In the genomic region with DNA sequence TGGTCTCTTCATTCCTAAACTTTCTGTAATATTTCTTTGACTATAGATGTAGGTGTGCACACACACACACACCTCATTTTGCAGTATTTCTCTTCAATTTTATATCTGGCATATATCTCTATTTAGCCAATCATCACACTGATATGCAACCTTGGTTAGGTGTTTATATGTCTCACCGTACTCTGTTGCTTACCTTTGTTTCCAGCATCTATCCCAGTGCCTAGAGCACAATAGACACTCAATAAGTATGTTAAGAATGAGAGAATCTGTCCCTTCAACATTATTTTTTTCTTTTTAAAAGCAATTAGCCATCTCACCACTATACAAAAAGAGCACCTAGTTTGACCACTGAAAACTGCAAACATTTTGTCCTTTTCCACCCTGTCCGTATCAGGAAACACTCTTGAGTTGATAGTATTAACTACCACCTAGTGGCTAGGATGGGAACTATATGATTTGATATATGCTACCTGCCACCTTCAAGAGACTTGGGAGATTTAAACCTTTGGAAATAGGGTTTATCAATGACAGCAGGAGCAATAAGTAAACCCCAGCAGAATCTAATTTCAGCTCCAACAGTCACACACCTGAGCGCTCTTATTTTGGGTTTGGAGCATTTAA, we compare ENCODE assay signal across 8 cellular contexts. TPM values are rescaled to one million over a fixed set of nuclear protein-coding genes. Genes with fewer than 3 reads are reported as not detected.
DNase-seq lines count a peak whose midpoint lies in the region; ATAC-seq and TF ChIP-seq lines count a peak whose summit lies in the region.

No MANE protein-coding gene starts in this region.

- intact Hi-C loops in CD8-positive, alpha-beta T cell (cut with DNase I, micrococcal nuclease) = no loop called here

- no peak for ATAC-seq in CD8-positive, alpha-beta T cell
- ATAC-seq in GM18907 (IDR thresholded peaks at IDR 0.05; ENCODE audit: unreplicated experiment) (peak; percentile 58), HG03469 (IDR thresholded peaks at IDR 0.05; ENCODE audit: unreplicated experiment) (peak; percentile 54), WTC11 (peak; percentile 94)

- TF ChIP-seq RAD21 in liver (IDR thresholded peaks at IDR 0.05) = peak; percentile 68 to 76

- no peaks in the 10 kb centered on the region for H3K9me3 Mint-ChIP-seq in CD8-positive, alpha-beta T cell
- H3K9me3 Mint-ChIP-seq in WTC11 = no peaks in the 10 kb centered on the region

- CTCF ChIA-PET in CD8-positive, alpha-beta T cell (lab: Charles Lee) = no interaction called here
- CTCF ChIA-PET in WTC11 (lab: Charles Lee) = no interaction called here

- POLR2A ChIA-PET in CD8-positive, alpha-beta T cell (lab: Charles Lee) = no interaction called here
- POLR2A ChIA-PET in WTC11 (lab: Charles Lee) = no interaction called here

- no peak overlapping the region for H3K9ac ChIP-seq in liver (ENCODE audit: low read depth in 1 of 2, low read length in 2 of 2)

- no peaks in the 10 kb centered on the region for H3K4me1 Mint-ChIP-seq in CD8-positive, alpha-beta T cell (ENCODE audit: low read depth)
- H3K4me1 Mint-ChIP-seq in WTC11 = peaks cover 2% of the 10 kb centered on the region

- H3K27ac ChIP-seq in CD8-positive, alpha-beta T cell (ENCODE audit: low read depth, low read length) = no peak overlapping the region
- no peak overlapping the region for H3K27ac ChIP-seq in liver (ENCODE audit: low read depth in 1 of 2, low read length in 2 of 2)

- H3K9me3 ChIP-seq in CD8-positive, alpha-beta T cell (ENCODE audit: low read length) = no peaks in the 10 kb centered on the region
- no peaks in the 10 kb centered on the region for H3K9me3 ChIP-seq in liver (ENCODE audit: control insufficient read depth in 4 of 4, low read length in 3 of 4)

- no peaks in the 10 kb centered on the region for H3K36me3 ChIP-seq in CD8-positive, alpha-beta T cell (ENCODE audit: insufficient read depth, low read length)
- H3K36me3 ChIP-seq in liver (ENCODE audit: control insufficient read depth in 4 of 4, insufficient read depth in 3 of 4, low read depth in 1 of 4, low read length in 3 of 4) = peaks cover 0 to 2% (median 0%) of the 10 kb centered on the region in 4 donors

- no peaks in the 10 kb centered on the region for H3K36me3 Mint-ChIP-seq in CD8-positive, alpha-beta T cell
- no peaks in the 10 kb centered on the region for H3K36me3 Mint-ChIP-seq in WTC11

- H3K27me3 ChIP-seq in CD8-positive, alpha-beta T cell (ENCODE audit: insufficient read depth, low read length) = no peaks in the 10 kb centered on the region
- peaks cover 0 to 8% (median 2%) of the 10 kb centered on the region in 4 donors for H3K27me3 ChIP-seq in liver (ENCODE audit: control insufficient read depth in 4 of 4, insufficient read depth in 4 of 4, low read length in 3 of 4)

- TF ChIP-seq CTCF in CD8-positive, alpha-beta T cell (IDR thresholded peaks at IDR 0.05) = peak; percentile 15
- peak; percentile 20; the same call in 1 of the 2 replicates for TF ChIP-seq CTCF in WTC11 (IDR thresholded peaks at IDR 0.05)
- TF ChIP-seq CTCF in liver (IDR thresholded peaks at IDR 0.05; ENCODE audit: low read depth, low read length, missing input control) = peak; percentile 42

- H3K4me1 ChIP-seq in CD8-positive, alpha-beta T cell (ENCODE audit: insufficient read depth, low read length) = no peaks in the 10 kb centered on the region
- no peaks in the 10 kb centered on the region for H3K4me1 ChIP-seq in liver (ENCODE audit: control insufficient read depth in 4 of 4, insufficient read depth in 4 of 4, low read length in 3 of 4)

- no peak overlapping the region for H3K4me3 Mint-ChIP-seq in CD8-positive, alpha-beta T cell
- H3K4me3 Mint-ChIP-seq in WTC11 = no peak overlapping the region

- WGBS in liver = 53% methylated on average over 3 of the region's 3 CpGs

- H3K4me3 ChIP-seq in CD8-positive, alpha-beta T cell (ENCODE audit: low read depth, low read length) = no peak overlapping the region
- H3K4me3 ChIP-seq in liver (ENCODE audit: low read depth in 1 of 3, low read length in 3 of 3) = no peak overlapping the region

- DNase-seq in CD8-positive, alpha-beta T cell = no peak
- DNase-seq in WTC11 (ENCODE audit: low spot score) (no peak), MV-4-11 (lab: John Stamatoyannopoulos, UW) (no peak), GDM1 (lab: John Stamatoyannopoulos, UW) (no peak)
- DNase-seq in activated effector memory CD4-positive, alpha-beta T cell treated with anti-CD3 and anti-CD28 coated beads, Interleukin-2, amount 50 U/mL, for 16 hours = no peak

- H3K27me3 Mint-ChIP-seq in CD8-positive, alpha-beta T cell (ENCODE audit: low read depth) = no peaks in the 10 kb centered on the region
- H3K27me3 Mint-ChIP-seq in WTC11 (ENCODE audit: low read depth) = no peaks in the 10 kb centered on the region

- H3K27ac Mint-ChIP-seq in CD8-positive, alpha-beta T cell = no peak overlapping the region
- H3K27ac Mint-ChIP-seq in WTC11 = no peak overlapping the region

TF ChIP-seq in WTC11, 78 proteins besides CTCF, POLR2A, EP300 and RAD21 (continues in another document):
- TF ChIP-seq NFYB (CRISPR knock-in tag; conservative IDR thresholded peaks at IDR 0.05; ENCODE audit: low read depth) (no peak), ZNF423 (CRISPR knock-in tag; IDR thresholded peaks at IDR 0.05) (no peak), TEAD4 (CRISPR knock-in tag; IDR thresholded peaks at IDR 0.05) (no peak), ELF4 (CRISPR knock-in tag; IDR thresholded peaks at IDR 0.05; ENCODE audit: low read depth) (no peak), SP1 (CRISPR knock-in tag; conservative IDR thresholded peaks at IDR 0.05) (no peak), NFATC4 (CRISPR knock-in tag; IDR thresholded peaks at IDR 0.05) (no peak), FOXK1 (CRISPR knock-in tag; IDR thresholded peaks at IDR 0.05) (no peak), SMAD3 (CRISPR knock-in tag; IDR thresholded peaks at IDR 0.05; ENCODE audit: borderline replicate concordance) (no peak), EMX1 (CRISPR knock-in tag; IDR thresholded peaks at IDR 0.05) (no peak)
- TF ChIP-seq, protein P1, sequence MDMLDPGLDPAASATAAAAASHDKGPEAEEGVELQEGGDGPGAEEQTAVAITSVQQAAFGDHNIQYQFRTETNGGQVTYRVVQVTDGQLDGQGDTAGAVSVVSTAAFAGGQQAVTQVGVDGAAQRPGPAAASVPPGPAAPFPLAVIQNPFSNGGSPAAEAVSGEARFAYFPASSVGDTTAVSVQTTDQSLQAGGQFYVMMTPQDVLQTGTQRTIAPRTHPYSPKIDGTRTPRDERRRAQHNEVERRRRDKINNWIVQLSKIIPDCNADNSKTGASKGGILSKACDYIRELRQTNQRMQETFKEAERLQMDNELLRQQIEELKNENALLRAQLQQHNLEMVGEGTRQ (CRISPR knock-in tag; IDR thresholded peaks at IDR 0.05) = no peak
- TF ChIP-seq, protein P2, sequence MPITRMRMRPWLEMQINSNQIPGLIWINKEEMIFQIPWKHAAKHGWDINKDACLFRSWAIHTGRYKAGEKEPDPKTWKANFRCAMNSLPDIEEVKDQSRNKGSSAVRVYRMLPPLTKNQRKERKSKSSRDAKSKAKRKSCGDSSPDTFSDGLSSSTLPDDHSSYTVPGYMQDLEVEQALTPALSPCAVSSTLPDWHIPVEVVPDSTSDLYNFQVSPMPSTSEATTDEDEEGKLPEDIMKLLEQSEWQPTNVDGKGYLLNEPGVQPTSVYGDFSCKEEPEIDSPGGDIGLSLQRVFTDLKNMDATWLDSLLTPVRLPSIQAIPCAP (CRISPR knock-in tag; IDR thresholded peaks at IDR 0.05) = no peak

TF ChIP-seq in liver, 16 proteins besides CTCF, POLR2A, EP300 and RAD21:
- no peak for TF ChIP-seq SP1 (IDR thresholded peaks at IDR 0.05)
- TF ChIP-seq EGR1 (IDR thresholded peaks at IDR 0.05; ENCODE audit: low read depth in 2 of 2) = no peak
- TF ChIP-seq JUND (IDR thresholded peaks at IDR 0.05) = no peak
- TF ChIP-seq HNF4A (conservative IDR thresholded peaks at IDR 0.05) = no peak
- no peak for TF ChIP-seq FOXA2 (IDR thresholded peaks at IDR 0.05)
- TF ChIP-seq, protein P3, sequence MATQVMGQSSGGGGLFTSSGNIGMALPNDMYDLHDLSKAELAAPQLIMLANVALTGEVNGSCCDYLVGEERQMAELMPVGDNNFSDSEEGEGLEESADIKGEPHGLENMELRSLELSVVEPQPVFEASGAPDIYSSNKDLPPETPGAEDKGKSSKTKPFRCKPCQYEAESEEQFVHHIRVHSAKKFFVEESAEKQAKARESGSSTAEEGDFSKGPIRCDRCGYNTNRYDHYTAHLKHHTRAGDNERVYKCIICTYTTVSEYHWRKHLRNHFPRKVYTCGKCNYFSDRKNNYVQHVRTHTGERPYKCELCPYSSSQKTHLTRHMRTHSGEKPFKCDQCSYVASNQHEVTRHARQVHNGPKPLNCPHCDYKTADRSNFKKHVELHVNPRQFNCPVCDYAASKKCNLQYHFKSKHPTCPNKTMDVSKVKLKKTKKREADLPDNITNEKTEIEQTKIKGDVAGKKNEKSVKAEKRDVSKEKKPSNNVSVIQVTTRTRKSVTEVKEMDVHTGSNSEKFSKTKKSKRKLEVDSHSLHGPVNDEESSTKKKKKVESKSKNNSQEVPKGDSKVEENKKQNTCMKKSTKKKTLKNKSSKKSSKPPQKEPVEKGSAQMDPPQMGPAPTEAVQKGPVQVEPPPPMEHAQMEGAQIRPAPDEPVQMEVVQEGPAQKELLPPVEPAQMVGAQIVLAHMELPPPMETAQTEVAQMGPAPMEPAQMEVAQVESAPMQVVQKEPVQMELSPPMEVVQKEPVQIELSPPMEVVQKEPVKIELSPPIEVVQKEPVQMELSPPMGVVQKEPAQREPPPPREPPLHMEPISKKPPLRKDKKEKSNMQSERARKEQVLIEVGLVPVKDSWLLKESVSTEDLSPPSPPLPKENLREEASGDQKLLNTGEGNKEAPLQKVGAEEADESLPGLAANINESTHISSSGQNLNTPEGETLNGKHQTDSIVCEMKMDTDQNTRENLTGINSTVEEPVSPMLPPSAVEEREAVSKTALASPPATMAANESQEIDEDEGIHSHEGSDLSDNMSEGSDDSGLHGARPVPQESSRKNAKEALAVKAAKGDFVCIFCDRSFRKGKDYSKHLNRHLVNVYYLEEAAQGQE (IDR thresholded peaks at IDR 0.05) = no peak
- no peak for TF ChIP-seq FOXA1 (IDR thresholded peaks at IDR 0.05)
- no peak for TF ChIP-seq RXRA (IDR thresholded peaks at IDR 0.05)

RNA-seq across cellular contexts. Expression of a gene that starts 48.7 kb away (rescaled TPM):
- total RNA-seq in CD8-positive, alpha-beta T cell = not detected
- total RNA-seq in WTC11 (2021) = 0.14 TPM in 1 of 3 replicates, not detected in the others
- total RNA-seq in liver = 1 to 10 TPM; 1.4 to 1.6 TPM
- polyA plus RNA-seq in liver = 1 to 10 TPM; 1.6 to 3.5 TPM
